Comparison of ENCODE assay signal across 1 cellular context in genomic region chr6:13377054-13377758, GRCh38.
TF ChIP-seq lines count a peak whose summit lies in the region.

No MANE protein-coding gene starts in this region.

TF ChIP-seq in K562, 482 proteins besides CTCF, POLR2A, EP300 and RAD21:
- TF ChIP-seq SPI1 (IDR thresholded peaks at IDR 0.05; ENCODE audit: borderline replicate concordance, low read depth, low read length) (peak; percentile 89), ZNF76 (CRISPR knock-in tag; IDR thresholded peaks at IDR 0.05; ENCODE audit: borderline replicate concordance) (no peak), ZNF12 (CRISPR knock-in tag; IDR thresholded peaks at IDR 0.05) (peak; percentile 53; the same call in 1 of the 2 replicates)
TF ChIP-seq in K562: peak in this region for 2.
